1 cellular context compared by ENCODE assay signal in the genomic region with DNA sequence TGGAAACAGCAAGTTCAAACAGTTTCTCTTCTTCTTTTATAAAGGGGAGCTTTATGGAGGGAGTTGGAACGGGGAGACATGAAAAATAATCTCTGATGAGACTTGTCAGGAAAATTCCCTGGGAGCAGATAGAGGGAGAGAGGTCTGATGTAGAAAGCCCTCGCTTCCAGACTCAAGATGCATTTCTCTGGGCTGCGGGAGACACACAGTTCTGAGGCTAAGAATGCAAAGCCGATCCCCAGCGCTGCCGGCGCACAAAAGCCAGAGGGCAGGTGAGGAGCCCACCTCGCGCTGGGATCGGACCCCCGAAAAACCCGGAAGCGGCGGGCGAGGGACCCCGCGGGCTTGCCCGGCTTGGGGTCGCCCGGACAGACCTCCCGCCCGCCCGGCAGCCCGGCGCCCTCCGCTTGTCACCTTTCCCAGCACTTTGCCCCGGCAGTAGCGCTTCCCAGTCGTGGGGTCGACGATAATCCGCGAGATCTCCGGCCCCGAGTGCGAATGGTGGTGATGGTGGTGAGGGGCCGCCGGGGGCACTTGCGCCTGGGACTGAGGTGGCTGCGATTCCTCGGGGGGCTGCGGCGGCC.
A peak's percentile ranks its signal among the peaks of the same experiment; 100 is the strongest.
TF ChIP-seq lines count a peak whose summit lies in the region.

No MANE protein-coding gene starts in this region.

TF ChIP-seq in H1, 55 proteins besides CTCF, POLR2A, EP300 and RAD21:
- TF ChIP-seq, protein P1, sequence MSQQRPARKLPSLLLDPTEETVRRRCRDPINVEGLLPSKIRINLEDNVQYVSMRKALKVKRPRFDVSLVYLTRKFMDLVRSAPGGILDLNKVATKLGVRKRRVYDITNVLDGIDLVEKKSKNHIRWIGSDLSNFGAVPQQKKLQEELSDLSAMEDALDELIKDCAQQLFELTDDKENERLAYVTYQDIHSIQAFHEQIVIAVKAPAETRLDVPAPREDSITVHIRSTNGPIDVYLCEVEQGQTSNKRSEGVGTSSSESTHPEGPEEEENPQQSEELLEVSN (IDR thresholded peaks at IDR 0.05): 0 out of 2 replicates have a peak, but pooled peaks have one; percentile 4
- TF ChIP-seq POU5F1 (IDR thresholded peaks at IDR 0.05; ENCODE audit: low read depth, low read length): no peak
- no peak for TF ChIP-seq HDAC6 (IDR thresholded peaks at IDR 0.05; ENCODE audit: low read depth, low read length)
- no peak for TF ChIP-seq RBBP5 (IDR thresholded peaks at IDR 0.05; ENCODE audit: borderline replicate concordance, low read depth, low read length)
- TF ChIP-seq RXRA (IDR thresholded peaks at IDR 0.05; ENCODE audit: insufficient read depth, low read depth, low read length): no peak
- TF ChIP-seq SAP30 (IDR thresholded peaks at IDR 0.05; ENCODE audit: insufficient read depth, insufficient replicate concordance, low read length): no peak
- TF ChIP-seq SP2 (IDR thresholded peaks at IDR 0.05; ENCODE audit: low read length): no peak
- TF ChIP-seq, protein P2, sequence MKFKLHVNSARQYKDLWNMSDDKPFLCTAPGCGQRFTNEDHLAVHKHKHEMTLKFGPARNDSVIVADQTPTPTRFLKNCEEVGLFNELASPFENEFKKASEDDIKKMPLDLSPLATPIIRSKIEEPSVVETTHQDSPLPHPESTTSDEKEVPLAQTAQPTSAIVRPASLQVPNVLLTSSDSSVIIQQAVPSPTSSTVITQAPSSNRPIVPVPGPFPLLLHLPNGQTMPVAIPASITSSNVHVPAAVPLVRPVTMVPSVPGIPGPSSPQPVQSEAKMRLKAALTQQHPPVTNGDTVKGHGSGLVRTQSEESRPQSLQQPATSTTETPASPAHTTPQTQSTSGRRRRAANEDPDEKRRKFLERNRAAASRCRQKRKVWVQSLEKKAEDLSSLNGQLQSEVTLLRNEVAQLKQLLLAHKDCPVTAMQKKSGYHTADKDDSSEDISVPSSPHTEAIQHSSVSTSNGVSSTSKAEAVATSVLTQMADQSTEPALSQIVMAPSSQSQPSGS (IDR thresholded peaks at IDR 0.05; ENCODE audit: low read length): no peak
- TF ChIP-seq EZH2 (IDR thresholded peaks at IDR 0.05; ENCODE audit: low read depth, low read length, severe bottlenecking): peak; percentile 35
- TF ChIP-seq CBX8 (IDR thresholded peaks at IDR 0.05; ENCODE audit: borderline replicate concordance, low read depth, low read length): no peak
- TF ChIP-seq KDM1A (IDR thresholded peaks at IDR 0.05; ENCODE audit: borderline replicate concordance, low read length): no peak
- TF ChIP-seq KDM4A (IDR thresholded peaks at IDR 0.05; ENCODE audit: low read depth, low read length, severe bottlenecking): peak; percentile 8
- TF ChIP-seq NRF1 (IDR thresholded peaks at IDR 0.05; ENCODE audit: low read depth, low read length): no peak
- TF ChIP-seq ZNF274 (IDR thresholded peaks at IDR 0.05; ENCODE audit: borderline replicate concordance, extremely low read depth, low read length): no peak
- no peak for TF ChIP-seq CHD1 (IDR thresholded peaks at IDR 0.05; ENCODE audit: low read depth, low read length)
- no peak for TF ChIP-seq CEBPB (IDR thresholded peaks at IDR 0.05; ENCODE audit: low read depth, low read length)
- TF ChIP-seq RNF2 (IDR thresholded peaks at IDR 0.05; ENCODE audit: borderline replicate concordance, low read depth, low read length, missing control alignments, poor library complexity, severe bottlenecking): no peak
- no peak for TF ChIP-seq SP1 (IDR thresholded peaks at IDR 0.05; ENCODE audit: low read depth, low read length)
- no peak for TF ChIP-seq RFX5 (IDR thresholded peaks at IDR 0.05; ENCODE audit: borderline replicate concordance, low read depth, low read length)
- no peak for TF ChIP-seq SIX5 (IDR thresholded peaks at IDR 0.05; ENCODE audit: low read depth, low read length)
- TF ChIP-seq TBP (IDR thresholded peaks at IDR 0.05; ENCODE audit: low read depth, low read length): no peak
- TF ChIP-seq, protein P3, sequence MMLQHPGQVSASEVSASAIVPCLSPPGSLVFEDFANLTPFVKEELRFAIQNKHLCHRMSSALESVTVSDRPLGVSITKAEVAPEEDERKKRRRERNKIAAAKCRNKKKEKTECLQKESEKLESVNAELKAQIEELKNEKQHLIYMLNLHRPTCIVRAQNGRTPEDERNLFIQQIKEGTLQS (IDR thresholded peaks at IDR 0.05; ENCODE audit: insufficient read depth, low read depth, low read length): no peak
